ENCODE assay signal across 9 cellular contexts in genomic region chr22:37518509-37519267, GRCh38. TPM values are rescaled to one million over a fixed set of nuclear protein-coding genes. Genes with fewer than 3 reads are reported as not detected.
DNase-seq lines count a peak whose midpoint lies in the region; ATAC-seq, FAIRE-seq and TF ChIP-seq lines count a peak whose summit lies in the region.
"Had no signal": no experiment of that assay in that cellular context is flagged by ENCODE, and none has a peak within 500 bp of the region (broad histone marks: within the 10 kb centered on the region; RNA-seq: fewer than 3 reads in every experiment).

No MANE protein-coding gene starts in this region.

- TF ChIP-seq POLR2A in GM12878 (IDR thresholded peaks at IDR 0.05; ENCODE audit: low read depth, low read length) (no peak), suprapubic skin (IDR thresholded peaks at IDR 0.05) (no peak)

- intact Hi-C loops in GM12878 (cut with micrococcal nuclease; ENCODE audit: unreplicated experiment), result no loop called here

- CTCF ChIA-PET in GM12878 (lab: Yijun Ruan, JAX), result no interaction called here

- DNase-seq in NCI-H748 (lab: John Stamatoyannopoulos, UW; ENCODE audit: unreplicated experiment) (peak; percentile 28), NCI-H748 treated with DMSO at 0.1 percent for 48 hours (lab: John Stamatoyannopoulos, UW) (no peak), GM12878 (ENCODE audit: low read depth, low spot score) (no peak), left kidney (ENCODE audit: low read depth, low spot score) (peak; percentile 75), suprapubic skin (ENCODE audit: low spot score in 2 of 2) (peak in 1 of 2 donors; percentile 77), DMS114 treated with DMSO at 0.1 percent for 48 hours (lab: John Stamatoyannopoulos, UW; ENCODE audit: unreplicated experiment) (no peak), ureter (ENCODE audit: low spot score) (no peak)

- no peak overlapping the region for H3K9ac ChIP-seq in GM12878 (ENCODE audit: control insufficient read depth, insufficient read depth, low read length)

- POLR2A ChIA-PET in GM12878 (lab: Charles Lee), result no interaction called here

- no peak for TF ChIP-seq RAD21 in GM12878 (IDR thresholded peaks at IDR 0.05; ENCODE audit: insufficient read depth, low read depth, low read length)

- H3K4me1 ChIP-seq in GM12878 (ENCODE audit: control insufficient read depth, insufficient read depth, low read length) (no peaks in the 10 kb centered on the region), suprapubic skin (peaks cover 26% of the 10 kb centered on the region)

- no peak overlapping the region for H2AFZ ChIP-seq in GM12878 (ENCODE audit: control insufficient read depth, low read depth, low read length)

- H3K36me3 ChIP-seq in GM12878 (ENCODE audit: control insufficient read depth in 2 of 2, insufficient read depth in 2 of 2, low read length in 1 of 2), result no peaks in the 10 kb centered on the region
- H3K36me3 ChIP-seq in suprapubic skin, result no peaks in the 10 kb centered on the region

- H3K9me3 ChIP-seq in GM12878 (replicated peaks; ENCODE audit: control insufficient read depth, insufficient read depth, low read length), result no peaks in the 10 kb centered on the region
- no peaks in the 10 kb centered on the region for H3K9me3 ChIP-seq in suprapubic skin

- ATAC-seq in GM12878 (no peak), HG03342 (IDR thresholded peaks at IDR 0.05; ENCODE audit: unreplicated experiment) (no peak)

- no peak for FAIRE-seq in GM12878 (lab: Jason Lieb, UNC)

- H4K20me1 ChIP-seq in GM12878 (ENCODE audit: control insufficient read depth, insufficient read depth), result no peaks in the 10 kb centered on the region

- in situ Hi-C loops in GM12878 (cut with MboI), result no loop called here

- peak overlapping the region; percentile 44; the same call in 1 of the 2 replicates for H3K4me2 ChIP-seq in GM12878 (ENCODE audit: control insufficient read depth, insufficient read depth)

- no peaks in the 10 kb centered on the region for H3K79me2 ChIP-seq in GM12878 (ENCODE audit: control insufficient read depth, insufficient read depth, low read length)

- no peak overlapping the region for H3K27ac ChIP-seq in GM12878 (ENCODE audit: control insufficient read depth, insufficient read depth)
- peak overlapping the region; percentile 60 for H3K27ac ChIP-seq in suprapubic skin

- WGBS in GM12878 (ENCODE audit: insufficient coverage, insufficient replicate concordance, low lambda C conversion rate, missing lambda C conversion rate), result 36% methylated on average over 48 of the region's 63 CpGs
- WGBS in suprapubic skin, result 15% methylated on average over 35 of the region's 63 CpGs

- no TSS peak for BruUV-seq in GM12878 (replicated peaks; lab: Mats Ljungman, UMichigan)

- peaks cover 7 to 11% of the 10 kb centered on the region in 2 experiments; a peak in 3 of 4 replicates for H3K27me3 ChIP-seq in GM12878 (replicated peaks in 1 of 2; ENCODE audit: control insufficient read depth in 2 of 2, insufficient read depth in 2 of 2, low read length in 1 of 2)
- H3K27me3 ChIP-seq in suprapubic skin, result peaks cover 28% of the 10 kb centered on the region

- no peak for TF ChIP-seq CTCF in GM12878 (IDR thresholded peaks at IDR 0.05 in 2 of 3, conservative IDR thresholded peaks at IDR 0.05 in 1 of 3; ENCODE audit: control insufficient read depth in 2 of 3, extremely low read depth in 1 of 3, insufficient read depth in 1 of 3, low read depth in 3 of 3, low read length in 3 of 3)
- no peak for TF ChIP-seq CTCF in suprapubic skin (IDR thresholded peaks at IDR 0.05)

- SMC1A ChIA-PET in GM12878 (lab: Charles Lee; ENCODE audit: uncharacterized antibody, unreplicated experiment), result interaction anchor here (0.5 kb wide), 1 partner anchor 55 kb away, joined by 3 read pairs; no protein-coding TSS in a partner anchor

- no peak for TF ChIP-seq EP300 in GM12878 (IDR thresholded peaks at IDR 0.05; ENCODE audit: borderline replicate concordance in 1 of 2, control insufficient read depth in 1 of 2, low read depth in 2 of 2, low read length in 2 of 2)
- no peak for TF ChIP-seq EP300 in suprapubic skin (IDR thresholded peaks at IDR 0.05)

- H3K4me3 ChIP-seq in GM12878 (no peak overlapping the region), suprapubic skin (peak overlapping the region; percentile 75)

- RAD21 ChIA-PET in GM12878 (lab: Charles Lee; ENCODE audit: unreplicated experiment), result no interaction called here

TF ChIP-seq in GM12878, 131 proteins besides CTCF, POLR2A, EP300 and RAD21 (continues in another document):
- TF ChIP-seq EED (IDR thresholded peaks at IDR 0.05; ENCODE audit: low read depth), result no peak
- peak; percentile 48; the same call in 1 of the 2 replicates for TF ChIP-seq IKZF1 (conservative IDR thresholded peaks at IDR 0.05)
- TF ChIP-seq MEF2B (IDR thresholded peaks at IDR 0.05; ENCODE audit: partially characterized antibody, poor library complexity, severe bottlenecking), result no peak
- TF ChIP-seq BRCA1 (IDR thresholded peaks at IDR 0.05; ENCODE audit: low read depth, low read length), result no peak
- TF ChIP-seq DPF2 (IDR thresholded peaks at IDR 0.05), result no peak

RNA-seq across cellular contexts. Expression of gene CARD10, which starts 0.5 kb away (rescaled TPM):
- not detected in 2 replicates for total RNA-seq in GM12878 (2013; cell fraction: nucleolus; rRNA removed)
- total RNA-seq in GM12878 (2014; rRNA removed) (not detected in 2 replicates), GM12878 (2014; rRNA removed; fragmentation: Illumina TruSeq; extraction: Trizol) (not detected in 2 replicates), GM12878 (2021) (0.08 and 0.21 TPM in 2 replicates), suprapubic skin (10 to 100 TPM; 12.2 to 17.3 (median 14.8) TPM), ureter (14.9 TPM)
- polyA plus RNA-seq in GM12878 (2011; ENCODE audit: low read depth), result not detected
- polyA plus RNA-seq in GM12878 (2011; rRNA removed) (0.04 and 0.10 TPM in 2 replicates), GM12878 (2014; fragmentation: Illumina TruSeq; extraction: Trizol) (not detected in 2 replicates), GM12878 (2014; fragmentation: Nextera tagmentation; extraction: Ambion mirVana) (not detected), GM12878 (2014; rRNA removed) (0.10 TPM in 1 of 2 replicates, not detected in the other), GM12878 (2016; fragmentation: Nextera tagmentation; extraction: Ambion mirVana) (not detected)
- polyA plus RNA-seq in GM12878 (2011; cell fraction: cytosol; rRNA removed), result 0.10 and 0.16 TPM in 2 replicates
- 0.48 and 0.61 TPM in 2 replicates for polyA plus RNA-seq in GM12878 (2011; cell fraction: nucleus; rRNA removed)
- not detected in 2 replicates for polyA plus RNA-seq in GM12878 (2012)
- polyA minus RNA-seq in GM12878 (2011; rRNA and poly(A)+ RNA removed), result 0.10 TPM in 1 of 2 replicates, not detected in the other
- polyA minus RNA-seq in GM12878 (2011; cell fraction: cytosol; rRNA and poly(A)+ RNA removed), result not detected in 2 replicates
- 0.12 and 0.57 TPM in 2 replicates for polyA minus RNA-seq in GM12878 (2011; cell fraction: nucleus; rRNA and poly(A)+ RNA removed)

RNA-seq across cellular contexts. Expression of gene MFNG, which starts 32.5 kb away (rescaled TPM):
- total RNA-seq in GM12878 (2013; cell fraction: nucleolus; rRNA removed), result 88.8 and 114 TPM in 2 replicates
- total RNA-seq in GM12878 (2014; rRNA removed) (66.5 and 80.0 TPM in 2 replicates), GM12878 (2014; rRNA removed; fragmentation: Illumina TruSeq; extraction: Trizol) (37.0 and 41.4 TPM in 2 replicates), GM12878 (2021) (95.5 and 99.1 TPM in 2 replicates), suprapubic skin (1 to 10 TPM; 3.5 to 8.6 (median 4.9) TPM), ureter (20.3 TPM)
- 23.8 TPM for polyA plus RNA-seq in GM12878 (2011; ENCODE audit: low read depth)
- polyA plus RNA-seq in GM12878 (2011; rRNA removed) (28.6 and 57.0 TPM in 2 replicates), GM12878 (2014; fragmentation: Illumina TruSeq; extraction: Trizol) (14.1 and 36.9 TPM in 2 replicates), GM12878 (2014; fragmentation: Nextera tagmentation; extraction: Ambion mirVana) (10 to 100 TPM; 11.5 to 26.1 TPM), GM12878 (2014; rRNA removed) (88.5 and 91.4 TPM in 2 replicates), GM12878 (2016; fragmentation: Nextera tagmentation; extraction: Ambion mirVana) (100 to 1,000 TPM; 100 to 117 TPM)
- 81.4 and 141 TPM in 2 replicates for polyA plus RNA-seq in GM12878 (2011; cell fraction: cytosol; rRNA removed)
- polyA plus RNA-seq in GM12878 (2011; cell fraction: nucleus; rRNA removed), result 101 and 143 TPM in 2 replicates
- polyA plus RNA-seq in GM12878 (2012), result 50.7 and 51.5 TPM in 2 replicates
- polyA minus RNA-seq in GM12878 (2011; rRNA and poly(A)+ RNA removed), result 31.3 and 61.2 TPM in 2 replicates
- 22.2 and 24.5 TPM in 2 replicates for polyA minus RNA-seq in GM12878 (2011; cell fraction: cytosol; rRNA and poly(A)+ RNA removed)
- polyA minus RNA-seq in GM12878 (2011; cell fraction: nucleus; rRNA and poly(A)+ RNA removed), result 21.4 and 35.7 TPM in 2 replicates
- total RNA-seq: NCI-H460 had no signal

RNA-seq across cellular contexts. Expression of gene CDC42EP1, which starts 41.6 kb away (rescaled TPM):
- not detected in 2 replicates for total RNA-seq in GM12878 (2013; cell fraction: nucleolus; rRNA removed)
- total RNA-seq in GM12878 (2014; rRNA removed) (not detected in 2 replicates), GM12878 (2014; rRNA removed; fragmentation: Illumina TruSeq; extraction: Trizol) (not detected in 2 replicates), GM12878 (2021) (0.19 and 0.33 TPM in 2 replicates), suprapubic skin (10 to 100 TPM; 32.1 to 93.7 (median 80.9) TPM), ureter (33.4 TPM)
- not detected for polyA plus RNA-seq in GM12878 (2011; ENCODE audit: low read depth)
- polyA plus RNA-seq in GM12878 (2011; rRNA removed) (not detected in 2 replicates), GM12878 (2014; fragmentation: Illumina TruSeq; extraction: Trizol) (not detected in 2 replicates), GM12878 (2014; fragmentation: Nextera tagmentation; extraction: Ambion mirVana) (not detected), GM12878 (2014; rRNA removed) (0.04 TPM in 1 of 2 replicates, not detected in the other), GM12878 (2016; fragmentation: Nextera tagmentation; extraction: Ambion mirVana) (under 1 TPM in 1 of 2 experiments, not detected in 1; 0.09 TPM)
- polyA plus RNA-seq in GM12878 (2011; cell fraction: cytosol; rRNA removed), result not detected in 2 replicates
- polyA plus RNA-seq in GM12878 (2011; cell fraction: nucleus; rRNA removed), result 0.04 and 0.06 TPM in 2 replicates
- not detected in 2 replicates for polyA plus RNA-seq in GM12878 (2012)
- polyA minus RNA-seq in GM12878 (2011; rRNA and poly(A)+ RNA removed), result not detected in 2 replicates
- polyA minus RNA-seq in GM12878 (2011; cell fraction: cytosol; rRNA and poly(A)+ RNA removed), result 0.42 and 0.67 TPM in 2 replicates
- polyA minus RNA-seq in GM12878 (2011; cell fraction: nucleus; rRNA and poly(A)+ RNA removed), result 0.19 TPM in 1 of 2 replicates, not detected in the other

Comparison
In these comparisons a context has a peak if more than half of its experiments do, and no peak if none do; other contexts are left out.
1. DNase-seq: peak in NCI-H748 (single experiment) and left kidney (single experiment); none in NCI-H748 treated with DMSO at 0.1 percent for 48 hours (single experiment), GM12878 (single experiment), DMS114 treated with DMSO at 0.1 percent for 48 hours (single experiment) and ureter (single experiment).
2. RNA of gene CARD10, which starts 0.5 kb away (total RNA-seq): 12.2 to 17.3 TPM in suprapubic skin and 14.9 TPM in ureter (single experiment); 0.08 to 0.21 TPM in GM12878; every median in the first group is over 10 times any median in the second.
3. RNA of gene CDC42EP1, which starts 41.6 kb away (total RNA-seq): 32.1 to 93.7 TPM in suprapubic skin and 33.4 TPM in ureter (single experiment); 0.19 to 0.33 TPM in GM12878; every median in the first group is over 10 times any median in the second.